ENCODE assay signal across 1 cellular context in the genomic region with DNA sequence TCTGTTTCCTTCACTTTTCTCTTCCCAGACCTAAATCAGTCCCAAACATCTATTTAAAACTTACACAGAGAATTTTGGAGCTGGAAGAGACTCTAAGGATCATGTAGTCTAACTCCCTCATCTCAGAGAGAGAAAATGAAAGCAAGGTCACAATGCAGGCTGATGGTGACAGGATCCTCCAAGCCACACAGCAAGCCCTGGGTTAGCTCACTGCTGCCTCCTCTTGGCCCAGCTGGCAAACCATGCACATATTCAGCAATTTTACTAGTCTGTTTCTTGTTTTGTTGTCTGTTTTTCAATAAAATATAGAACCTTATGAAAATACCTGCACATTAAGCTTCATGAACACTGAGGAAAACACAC.
TF ChIP-seq lines count a peak whose summit lies in the region.

No MANE protein-coding gene starts in this region.

TF ChIP-seq in K562, 482 proteins besides CTCF, POLR2A, EP300 and RAD21 (continued from another document):
- TF ChIP-seq, protein P1, sequence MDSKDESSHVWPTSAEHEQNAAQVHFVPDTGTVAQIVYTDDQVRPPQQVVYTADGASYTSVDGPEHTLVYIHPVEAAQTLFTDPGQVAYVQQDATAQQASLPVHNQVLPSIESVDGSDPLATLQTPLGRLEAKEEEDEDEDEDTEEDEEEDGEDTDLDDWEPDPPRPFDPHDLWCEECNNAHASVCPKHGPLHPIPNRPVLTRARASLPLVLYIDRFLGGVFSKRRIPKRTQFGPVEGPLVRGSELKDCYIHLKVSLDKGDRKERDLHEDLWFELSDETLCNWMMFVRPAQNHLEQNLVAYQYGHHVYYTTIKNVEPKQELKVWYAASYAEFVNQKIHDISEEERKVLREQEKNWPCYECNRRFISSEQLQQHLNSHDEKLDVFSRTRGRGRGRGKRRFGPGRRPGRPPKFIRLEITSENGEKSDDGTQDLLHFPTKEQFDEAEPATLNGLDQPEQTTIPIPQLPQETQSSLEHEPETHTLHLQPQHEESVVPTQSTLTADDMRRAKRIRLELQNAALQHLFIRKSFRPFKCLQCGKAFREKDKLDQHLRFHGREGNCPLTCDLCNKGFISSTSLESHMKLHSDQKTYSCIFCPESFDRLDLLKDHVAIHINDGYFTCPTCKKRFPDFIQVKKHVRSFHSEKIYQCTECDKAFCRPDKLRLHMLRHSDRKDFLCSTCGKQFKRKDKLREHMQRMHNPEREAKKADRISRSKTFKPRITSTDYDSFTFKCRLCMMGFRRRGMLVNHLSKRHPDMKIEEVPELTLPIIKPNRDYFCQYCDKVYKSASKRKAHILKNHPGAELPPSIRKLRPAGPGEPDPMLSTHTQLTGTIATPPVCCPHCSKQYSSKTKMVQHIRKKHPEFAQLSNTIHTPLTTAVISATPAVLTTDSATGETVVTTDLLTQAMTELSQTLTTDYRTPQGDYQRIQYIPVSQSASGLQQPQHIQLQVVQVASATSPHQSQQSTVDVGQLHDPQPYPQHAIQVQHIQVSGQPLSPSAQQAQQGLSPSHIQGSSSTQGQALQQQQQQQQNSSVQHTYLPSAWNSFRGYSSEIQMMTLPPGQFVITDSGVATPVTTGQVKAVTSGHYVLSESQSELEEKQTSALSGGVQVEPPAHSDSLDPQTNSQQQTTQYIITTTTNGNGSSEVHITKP (IDR thresholded peaks at IDR 0.05; ENCODE audit: partially characterized antibody) = no peak
- TF ChIP-seq ARID2 (IDR thresholded peaks at IDR 0.05) (no peak), CHD2 (IDR thresholded peaks at IDR 0.05; ENCODE audit: low read depth, low read length) (no peak), YY1 (IDR thresholded peaks at IDR 0.05; ENCODE audit: borderline replicate concordance in 1 of 3, control insufficient read depth in 1 of 3, extremely low read depth in 1 of 3, insufficient read depth in 3 of 3, insufficient read length in 1 of 3, insufficient replicate concordance in 2 of 3, low read depth in 1 of 3, low read length in 2 of 3) (peak in 2 of 3 experiments; percentile 76 to 81), KLF10 (CRISPR knock-in tag; IDR thresholded peaks at IDR 0.05) (no peak), ZNF232 (CRISPR knock-in tag; IDR thresholded peaks at IDR 0.05) (no peak), MYC (IDR thresholded peaks at IDR 0.05; ENCODE audit: low read depth, low read length) (peak; percentile 48; the same call in 1 of the 2 replicates), MYC (CRISPR knock-in tag; IDR thresholded peaks at IDR 0.05; ENCODE audit: borderline replicate concordance, low read depth) (no peak), CCAR2 (IDR thresholded peaks at IDR 0.05; ENCODE audit: low read depth, low read length) (no peak), BCL6 (CRISPR knock-in tag; IDR thresholded peaks at IDR 0.05) (no peak), ZNF780A (CRISPR knock-in tag; IDR thresholded peaks at IDR 0.05) (no peak), TCF7 (IDR thresholded peaks at IDR 0.05; ENCODE audit: borderline replicate concordance) (no peak), TBL1XR1 (IDR thresholded peaks at IDR 0.05; ENCODE audit: low read length in 2 of 2) (0 out of 4 replicates have a peak, but pooled peaks of 1 of the 2 experiments have one; percentile 39), PTBP1 (IDR thresholded peaks at IDR 0.05; ENCODE audit: low read depth, low read length) (no peak), HMGN3 (IDR thresholded peaks at IDR 0.05; ENCODE audit: borderline replicate concordance, extremely low read depth, insufficient read length, low read depth, low read length) (no peak)
- TF ChIP-seq, protein P2, sequence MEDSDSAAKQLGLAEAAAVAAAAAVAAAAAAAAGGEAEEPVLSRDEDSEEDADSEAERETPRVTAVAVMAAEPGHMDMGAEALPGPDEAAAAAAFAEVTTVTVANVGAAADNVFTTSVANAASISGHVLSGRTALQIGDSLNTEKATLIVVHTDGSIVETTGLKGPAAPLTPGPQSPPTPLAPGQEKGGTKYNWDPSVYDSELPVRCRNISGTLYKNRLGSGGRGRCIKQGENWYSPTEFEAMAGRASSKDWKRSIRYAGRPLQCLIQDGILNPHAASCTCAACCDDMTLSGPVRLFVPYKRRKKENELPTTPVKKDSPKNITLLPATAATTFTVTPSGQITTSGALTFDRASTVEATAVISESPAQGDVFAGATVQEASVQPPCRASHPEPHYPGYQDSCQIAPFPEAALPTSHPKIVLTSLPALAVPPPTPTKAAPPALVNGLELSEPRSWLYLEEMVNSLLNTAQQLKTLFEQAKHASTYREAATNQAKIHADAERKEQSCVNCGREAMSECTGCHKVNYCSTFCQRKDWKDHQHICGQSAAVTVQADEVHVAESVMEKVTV (CRISPR knock-in tag; IDR thresholded peaks at IDR 0.05) = peak; percentile 80
- TF ChIP-seq, protein P3, sequence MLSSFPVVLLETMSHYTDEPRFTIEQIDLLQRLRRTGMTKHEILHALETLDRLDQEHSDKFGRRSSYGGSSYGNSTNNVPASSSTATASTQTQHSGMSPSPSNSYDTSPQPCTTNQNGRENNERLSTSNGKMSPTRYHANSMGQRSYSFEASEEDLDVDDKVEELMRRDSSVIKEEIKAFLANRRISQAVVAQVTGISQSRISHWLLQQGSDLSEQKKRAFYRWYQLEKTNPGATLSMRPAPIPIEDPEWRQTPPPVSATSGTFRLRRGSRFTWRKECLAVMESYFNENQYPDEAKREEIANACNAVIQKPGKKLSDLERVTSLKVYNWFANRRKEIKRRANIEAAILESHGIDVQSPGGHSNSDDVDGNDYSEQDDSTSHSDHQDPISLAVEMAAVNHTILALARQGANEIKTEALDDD (IDR thresholded peaks at IDR 0.05) = peak; percentile 37; the same call in 1 of the 2 replicates
- TF ChIP-seq, protein P4, sequence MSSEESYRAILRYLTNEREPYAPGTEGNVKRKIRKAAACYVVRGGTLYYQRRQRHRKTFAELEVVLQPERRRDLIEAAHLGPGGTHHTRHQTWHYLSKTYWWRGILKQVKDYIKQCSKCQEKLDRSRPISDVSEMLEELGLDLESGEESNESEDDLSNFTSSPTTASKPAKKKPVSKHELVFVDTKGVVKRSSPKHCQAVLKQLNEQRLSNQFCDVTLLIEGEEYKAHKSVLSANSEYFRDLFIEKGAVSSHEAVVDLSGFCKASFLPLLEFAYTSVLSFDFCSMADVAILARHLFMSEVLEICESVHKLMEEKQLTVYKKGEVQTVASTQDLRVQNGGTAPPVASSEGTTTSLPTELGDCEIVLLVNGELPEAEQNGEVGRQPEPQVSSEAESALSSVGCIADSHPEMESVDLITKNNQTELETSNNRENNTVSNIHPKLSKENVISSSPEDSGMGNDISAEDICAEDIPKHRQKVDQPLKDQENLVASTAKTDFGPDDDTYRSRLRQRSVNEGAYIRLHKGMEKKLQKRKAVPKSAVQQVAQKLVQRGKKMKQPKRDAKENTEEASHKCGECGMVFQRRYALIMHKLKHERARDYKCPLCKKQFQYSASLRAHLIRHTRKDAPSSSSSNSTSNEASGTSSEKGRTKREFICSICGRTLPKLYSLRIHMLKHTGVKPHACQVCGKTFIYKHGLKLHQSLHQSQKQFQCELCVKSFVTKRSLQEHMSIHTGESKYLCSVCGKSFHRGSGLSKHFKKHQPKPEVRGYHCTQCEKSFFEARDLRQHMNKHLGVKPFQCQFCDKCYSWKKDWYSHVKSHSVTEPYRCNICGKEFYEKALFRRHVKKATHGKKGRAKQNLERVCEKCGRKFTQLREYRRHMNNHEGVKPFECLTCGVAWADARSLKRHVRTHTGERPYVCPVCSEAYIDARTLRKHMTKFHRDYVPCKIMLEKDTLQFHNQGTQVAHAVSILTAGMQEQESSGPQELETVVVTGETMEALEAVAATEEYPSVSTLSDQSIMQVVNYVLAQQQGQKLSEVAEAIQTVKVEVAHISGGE (CRISPR knock-in tag; IDR thresholded peaks at IDR 0.05) = no peak
